ENCODE assay signal across 8 cellular contexts in the genomic region with DNA sequence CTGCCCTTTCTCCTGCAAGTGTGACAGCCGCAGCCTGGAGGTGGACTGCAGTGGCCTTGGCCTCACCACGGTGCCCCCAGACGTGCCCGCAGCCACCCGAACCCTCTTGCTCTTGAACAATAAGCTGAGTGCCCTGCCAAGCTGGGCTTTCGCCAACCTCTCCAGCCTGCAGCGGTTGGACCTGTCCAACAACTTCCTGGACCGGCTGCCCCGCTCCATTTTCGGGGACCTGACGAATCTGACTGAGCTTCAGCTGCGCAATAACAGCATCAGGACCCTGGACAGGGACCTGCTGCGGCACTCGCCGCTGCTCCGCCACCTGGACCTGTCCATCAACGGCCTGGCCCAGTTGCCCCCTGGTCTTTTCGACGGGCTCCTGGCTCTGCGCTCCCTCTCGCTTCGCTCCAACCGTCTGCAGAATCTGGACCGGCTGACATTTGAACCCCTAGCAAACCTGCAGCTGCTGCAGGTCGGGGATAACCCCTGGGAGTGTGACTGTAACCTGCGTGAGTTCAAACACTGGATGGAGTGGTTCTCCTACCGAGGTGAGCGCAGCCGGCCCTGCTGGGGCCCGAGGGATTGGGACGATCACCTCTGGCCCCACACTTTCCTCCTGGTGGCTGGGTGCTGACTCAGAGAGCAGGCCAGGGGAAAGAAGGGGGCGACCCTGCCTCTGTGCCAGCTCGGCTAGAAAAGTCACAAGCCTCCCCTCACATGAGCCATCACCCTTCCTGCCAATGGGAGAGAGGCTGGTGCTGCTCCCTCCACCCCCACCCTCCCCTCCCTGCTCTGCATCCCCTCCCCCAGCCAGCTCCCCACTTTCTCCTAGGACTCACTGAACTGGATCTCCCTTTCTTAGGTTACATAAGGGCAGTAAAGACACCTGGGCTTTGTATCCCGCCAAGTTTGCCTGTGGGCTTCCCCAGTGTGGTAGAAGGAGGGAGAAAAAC. TPM values are rescaled to one million over a fixed set of nuclear protein-coding genes. Genes with fewer than 3 reads are reported as not detected.
A peak's percentile ranks its signal among the peaks of the same experiment; 100 is the strongest.
DNase-seq lines count a peak whose midpoint lies in the region; ATAC-seq and TF ChIP-seq lines count a peak whose summit lies in the region.

No MANE protein-coding gene starts in this region.

- ATAC-seq in gastroesophageal sphincter (peak; percentile 51), GM18907 (IDR thresholded peaks at IDR 0.05; ENCODE audit: unreplicated experiment) (no peak), GM19324 (IDR thresholded peaks at IDR 0.05; ENCODE audit: low FRiP score, unreplicated experiment) (no peak), HG02642 (IDR thresholded peaks at IDR 0.05; ENCODE audit: poor library complexity, unreplicated experiment) (no peak)

- no peak for TF ChIP-seq RAD21 in SK-N-SH (IDR thresholded peaks at IDR 0.05; ENCODE audit: low read length)

- DNase-seq in GM23248: peak; percentile 71
- DNase-seq in SK-N-SH: peak; percentile 38
- DNase-seq in pulmonary artery endothelial cell (ENCODE audit: low read depth, low spot score): peak; percentile 19
- no peak for DNase-seq in DMS 273 (lab: John Stamatoyannopoulos, UW; ENCODE audit: unreplicated experiment)

- no peaks in the 10 kb centered on the region for H3K79me2 ChIP-seq in GM23248 (ENCODE audit: insufficient read depth)
- H3K79me2 ChIP-seq in SK-N-SH (ENCODE audit: insufficient read depth): no peaks in the 10 kb centered on the region

- in situ Hi-C loops in GM23248 (cut with MboI): no loop called here

- H3K9ac ChIP-seq in GM23248 (no peak overlapping the region), SK-N-SH (no peak overlapping the region)

- H4K20me1 ChIP-seq in GM23248 (ENCODE audit: insufficient read depth): no peaks in the 10 kb centered on the region
- H4K20me1 ChIP-seq in SK-N-SH (ENCODE audit: insufficient read depth): no peaks in the 10 kb centered on the region

- 8 to 10% methylated on average over 32 to 34 of the region's 34 CpGs for WGBS in GM23248 (ENCODE audit: low coverage in 1 of 2, low lambda C conversion rate in 2 of 2, missing lambda C conversion rate in 2 of 2), 2 experiments
- 68% methylated on average over 28 of the region's 34 CpGs for WGBS in SK-N-SH (ENCODE audit: low lambda C conversion rate)
- 25 to 29% methylated on average over 2 to 3 of the region's 34 CpGs for WGBS in gastroesophageal sphincter (ENCODE audit: low coverage in 1 of 2), 2 donors

- H3K36me3 ChIP-seq in GM23248 (ENCODE audit: low read depth) (no peaks in the 10 kb centered on the region), SK-N-SH (replicated peaks in 1 of 2; ENCODE audit: control insufficient read depth in 1 of 2, insufficient read depth in 2 of 2, low read length in 1 of 2) (no peaks in the 10 kb centered on the region), gastroesophageal sphincter (no peaks in the 10 kb centered on the region)

- H3K27me3 ChIP-seq in GM23248 (replicated peaks; ENCODE audit: insufficient read depth): peaks cover 18% of the 10 kb centered on the region
- H3K27me3 ChIP-seq in SK-N-SH (ENCODE audit: insufficient read depth): no peaks in the 10 kb centered on the region
- peaks cover 82% of the 10 kb centered on the region for H3K27me3 ChIP-seq in gastroesophageal sphincter

- H3K4me1 ChIP-seq in GM23248 (ENCODE audit: insufficient read depth): no peaks in the 10 kb centered on the region
- peaks cover 0 to 72% of the 10 kb centered on the region in 2 experiments; a peak in 2 of 4 replicates for H3K4me1 ChIP-seq in SK-N-SH (ENCODE audit: control insufficient read depth in 1 of 2, insufficient read depth in 2 of 2, low read depth in 1 of 2, low read length in 1 of 2)
- no peaks in the 10 kb centered on the region for H3K4me1 ChIP-seq in gastroesophageal sphincter

- H3K4me3 ChIP-seq in GM23248 (no peak overlapping the region), SK-N-SH (ENCODE audit: low read depth in 2 of 2, low read length in 1 of 2) (no peak overlapping the region), gastroesophageal sphincter (no peak overlapping the region)

- H3K4me2 ChIP-seq in GM23248 (ENCODE audit: unreplicated experiment): no peak overlapping the region
- H3K4me2 ChIP-seq in SK-N-SH: no peak overlapping the region

- no peaks in the 10 kb centered on the region for H3K9me2 ChIP-seq in GM23248 (ENCODE audit: insufficient read depth)
- H3K9me2 ChIP-seq in SK-N-SH: no peaks in the 10 kb centered on the region

- H3F3A ChIP-seq in GM23248 (ENCODE audit: insufficient read depth) (no peaks in the 10 kb centered on the region), SK-N-SH (replicated peaks; ENCODE audit: insufficient read depth) (no peaks in the 10 kb centered on the region)

- POLR2A ChIA-PET in SK-N-SH (lab: Yijun Ruan, JAX): no interaction called here

- TF ChIP-seq CTCF in SK-N-SH (IDR thresholded peaks at IDR 0.05): no peak
- no peak for TF ChIP-seq CTCF in gastroesophageal sphincter (IDR thresholded peaks at IDR 0.05)

- no peak for TF ChIP-seq POLR2A in gastroesophageal sphincter (IDR thresholded peaks at IDR 0.05)

- TF ChIP-seq EP300 in SK-N-SH (IDR thresholded peaks at IDR 0.05; ENCODE audit: borderline replicate concordance in 1 of 2, low read depth in 1 of 2, low read length in 1 of 2) (no peak), gastroesophageal sphincter (IDR thresholded peaks at IDR 0.05) (no peak)

- H2AFZ ChIP-seq in GM23248 (no peak overlapping the region), SK-N-SH (ENCODE audit: low read depth) (no peak overlapping the region)

- no peak overlapping the region for H3K27ac ChIP-seq in GM23248
- peak overlapping the region in 1 of 2 experiments; percentile 85; a peak in 2 of 4 replicates for H3K27ac ChIP-seq in SK-N-SH (ENCODE audit: low read depth in 2 of 2, low read length in 1 of 2)
- no peak overlapping the region for H3K27ac ChIP-seq in gastroesophageal sphincter

- H3K9me3 ChIP-seq in GM23248 (ENCODE audit: low read depth) (no peaks in the 10 kb centered on the region), SK-N-SH (no peaks in the 10 kb centered on the region), gastroesophageal sphincter (no peaks in the 10 kb centered on the region)

- CTCF ChIA-PET in SK-N-SH (lab: Yijun Ruan, JAX): interaction anchor here (1.1 to 3.1 kb wide), 5 partner anchors 26 to 203 kb away, joined by 3 to 13 read pairs (median 5); no protein-coding TSS in a partner anchor

TF ChIP-seq in SK-N-SH, 30 proteins besides CTCF, POLR2A, EP300 and RAD21:
- no peak for TF ChIP-seq TCF12 (IDR thresholded peaks at IDR 0.05)
- no peak for TF ChIP-seq MXI1 (IDR thresholded peaks at IDR 0.05; ENCODE audit: low read depth, low read length)
- TF ChIP-seq GATA2 (CRISPR knock-in tag; IDR thresholded peaks at IDR 0.05): no peak
- TF ChIP-seq, protein P1, sequence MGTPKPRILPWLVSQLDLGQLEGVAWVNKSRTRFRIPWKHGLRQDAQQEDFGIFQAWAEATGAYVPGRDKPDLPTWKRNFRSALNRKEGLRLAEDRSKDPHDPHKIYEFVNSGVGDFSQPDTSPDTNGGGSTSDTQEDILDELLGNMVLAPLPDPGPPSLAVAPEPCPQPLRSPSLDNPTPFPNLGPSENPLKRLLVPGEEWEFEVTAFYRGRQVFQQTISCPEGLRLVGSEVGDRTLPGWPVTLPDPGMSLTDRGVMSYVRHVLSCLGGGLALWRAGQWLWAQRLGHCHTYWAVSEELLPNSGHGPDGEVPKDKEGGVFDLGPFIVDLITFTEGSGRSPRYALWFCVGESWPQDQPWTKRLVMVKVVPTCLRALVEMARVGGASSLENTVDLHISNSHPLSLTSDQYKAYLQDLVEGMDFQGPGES (IDR thresholded peaks at IDR 0.05; ENCODE audit: low read depth, low read length): no peak
- TF ChIP-seq SMC3 (IDR thresholded peaks at IDR 0.05; ENCODE audit: low read depth, low read length): no peak
- TF ChIP-seq NFIC (IDR thresholded peaks at IDR 0.05; ENCODE audit: borderline replicate concordance): no peak
- TF ChIP-seq FOXM1 (IDR thresholded peaks at IDR 0.05; ENCODE audit: low read depth): no peak
- TF ChIP-seq, protein P2, sequence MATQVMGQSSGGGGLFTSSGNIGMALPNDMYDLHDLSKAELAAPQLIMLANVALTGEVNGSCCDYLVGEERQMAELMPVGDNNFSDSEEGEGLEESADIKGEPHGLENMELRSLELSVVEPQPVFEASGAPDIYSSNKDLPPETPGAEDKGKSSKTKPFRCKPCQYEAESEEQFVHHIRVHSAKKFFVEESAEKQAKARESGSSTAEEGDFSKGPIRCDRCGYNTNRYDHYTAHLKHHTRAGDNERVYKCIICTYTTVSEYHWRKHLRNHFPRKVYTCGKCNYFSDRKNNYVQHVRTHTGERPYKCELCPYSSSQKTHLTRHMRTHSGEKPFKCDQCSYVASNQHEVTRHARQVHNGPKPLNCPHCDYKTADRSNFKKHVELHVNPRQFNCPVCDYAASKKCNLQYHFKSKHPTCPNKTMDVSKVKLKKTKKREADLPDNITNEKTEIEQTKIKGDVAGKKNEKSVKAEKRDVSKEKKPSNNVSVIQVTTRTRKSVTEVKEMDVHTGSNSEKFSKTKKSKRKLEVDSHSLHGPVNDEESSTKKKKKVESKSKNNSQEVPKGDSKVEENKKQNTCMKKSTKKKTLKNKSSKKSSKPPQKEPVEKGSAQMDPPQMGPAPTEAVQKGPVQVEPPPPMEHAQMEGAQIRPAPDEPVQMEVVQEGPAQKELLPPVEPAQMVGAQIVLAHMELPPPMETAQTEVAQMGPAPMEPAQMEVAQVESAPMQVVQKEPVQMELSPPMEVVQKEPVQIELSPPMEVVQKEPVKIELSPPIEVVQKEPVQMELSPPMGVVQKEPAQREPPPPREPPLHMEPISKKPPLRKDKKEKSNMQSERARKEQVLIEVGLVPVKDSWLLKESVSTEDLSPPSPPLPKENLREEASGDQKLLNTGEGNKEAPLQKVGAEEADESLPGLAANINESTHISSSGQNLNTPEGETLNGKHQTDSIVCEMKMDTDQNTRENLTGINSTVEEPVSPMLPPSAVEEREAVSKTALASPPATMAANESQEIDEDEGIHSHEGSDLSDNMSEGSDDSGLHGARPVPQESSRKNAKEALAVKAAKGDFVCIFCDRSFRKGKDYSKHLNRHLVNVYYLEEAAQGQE (IDR thresholded peaks at IDR 0.05; ENCODE audit: low read depth, low read length): peak; percentile 94

RNA-seq across cellular contexts. Expression of a gene that starts 10.9 kb away (rescaled TPM):
- not detected in 2 replicates for total RNA-seq in GM23248 (2014; rRNA removed; shearing (Covaris generic))
- polyA plus RNA-seq in GM23248 (2016; fragmentation: Nextera tagmentation; extraction: Ambion mirVana) (not detected in 2 replicates), SK-N-SH (2012; rRNA removed) (not detected in 2 replicates)
- not detected in 2 replicates for polyA plus RNA-seq in SK-N-SH (2012; cell fraction: cytosol; rRNA removed)
- polyA plus RNA-seq in SK-N-SH (2012; cell fraction: nucleus; rRNA removed): 0.07 TPM in 1 of 2 replicates, not detected in the other
- total RNA-seq in gastroesophageal sphincter (not detected), pulmonary artery endothelial cell (not detected in 2 replicates)
